8 cellular contexts compared by ENCODE assay signal in genomic region chr20:50512323-50512722, GRCh38. TPM values are rescaled to one million over a fixed set of nuclear protein-coding genes. Genes with fewer than 3 reads are reported as not detected.
DNase-seq lines count a peak whose midpoint lies in the region; ATAC-seq, FAIRE-seq and TF ChIP-seq lines count a peak whose summit lies in the region.

No MANE protein-coding gene starts in this region.

- CTCF ChIA-PET in endothelial cell of umbilical vein (lab: Charles Lee), result interaction anchor here (1.0 to 8.7 kb wide), 16 partner anchors 11 to 327 kb away, joined by 3 to 133 read pairs (median 10); no protein-coding TSS in a partner anchor

- ATAC-seq in GM21723 (IDR thresholded peaks at IDR 0.05; ENCODE audit: unreplicated experiment) (no peak), GM18858 (IDR thresholded peaks at IDR 0.05; ENCODE audit: unreplicated experiment) (no peak), HG02610 (IDR thresholded peaks at IDR 0.05; ENCODE audit: unreplicated experiment) (no peak)

- dilution Hi-C loops in endothelial cell of umbilical vein (cut with MboI; ENCODE audit: extremely low pct_ligation_motif_present, low sequenced_read_pairs), result no loop called here

- BruUV-seq in endothelial cell of umbilical vein (replicated peaks; lab: Mats Ljungman, UMichigan), result no TSS peak

- no peak for TF ChIP-seq POLR2A in Peyer's patch (IDR thresholded peaks at IDR 0.05)
- peak; percentile 23 for TF ChIP-seq POLR2A in endothelial cell of umbilical vein (IDR thresholded peaks at IDR 0.05; ENCODE audit: low read depth, low read length)
- no peak for TF ChIP-seq POLR2A in ovary (IDR thresholded peaks at IDR 0.05)

- POLR2A ChIA-PET in endothelial cell of umbilical vein (lab: Charles Lee), result interaction anchor here (0.6 to 2.6 kb wide), 5 partner anchors 28 to 373 kb away, joined by 5 to 17 read pairs (median 7); no protein-coding TSS in a partner anchor

- H3K4me2 ChIP-seq in DOHH2 (ENCODE audit: low read length) (peak overlapping the region; percentile 71), endothelial cell of umbilical vein (ENCODE audit: insufficient read depth, low read length) (peak overlapping the region; percentile 97)

- no peak for TF ChIP-seq CTCF in DOHH2 (IDR thresholded peaks at IDR 0.05; ENCODE audit: low read depth, low read length, poor library complexity, severe bottlenecking)
- TF ChIP-seq CTCF in Peyer's patch (IDR thresholded peaks at IDR 0.05), result no peak
- TF ChIP-seq CTCF in endothelial cell of umbilical vein (IDR thresholded peaks at IDR 0.05; ENCODE audit: extremely low read depth in 1 of 2, insufficient read depth in 1 of 2, low read depth in 1 of 2, low read length in 2 of 2), result no peak
- no peak for TF ChIP-seq CTCF in ovary (IDR thresholded peaks at IDR 0.05)

- H3F3A ChIP-seq in DOHH2 (ENCODE audit: control insufficient read depth, insufficient read depth), result peaks cover 10% of the 10 kb centered on the region; the same call in 1 of the 2 replicates

- H3K27me3 ChIP-seq in DOHH2 (ENCODE audit: control insufficient read depth, low read length) (no peaks in the 10 kb centered on the region), Peyer's patch (no peaks in the 10 kb centered on the region), endothelial cell of umbilical vein (ENCODE audit: control insufficient read depth in 2 of 2, insufficient read depth in 2 of 2, low read length in 2 of 2) (no peaks in the 10 kb centered on the region), ovary (no peaks in the 10 kb centered on the region), MG63 (no peaks in the 10 kb centered on the region)

- DNase-seq in Peyer's patch (no peak), endothelial cell of umbilical vein (ENCODE audit: low read depth, low spot score) (no peak), ovary (no peak), MG63 (no peak)

- no peaks in the 10 kb centered on the region for H3K9me1 ChIP-seq in endothelial cell of umbilical vein (replicated peaks; ENCODE audit: control insufficient read depth, extremely low read depth, insufficient read depth, low read length)

- WGBS in ovary, 3 donors, result 62 to 77% (median 64%) methylated on average over 1 of the region's 1 CpG

- H3K4me3 ChIP-seq in DOHH2 (ENCODE audit: low read length) (peak overlapping the region; percentile 74), Peyer's patch (peak overlapping the region in 3 of 4 donors; percentile 11 to 84 (median 12)), endothelial cell of umbilical vein (replicated peaks in 1 of 3; ENCODE audit: insufficient read depth in 1 of 3, low read depth in 1 of 3, low read length in 3 of 3) (peak overlapping the region; percentile 35 to 97 (median 88)), ovary (peak overlapping the region; percentile 3), MG63 (no peak overlapping the region; the same call in 1 of the 2 replicates)

- no peaks in the 10 kb centered on the region for H3K9me3 ChIP-seq in DOHH2 (ENCODE audit: control insufficient read depth, insufficient read depth, low read length)
- H3K9me3 ChIP-seq in Peyer's patch, result no peaks in the 10 kb centered on the region
- H3K9me3 ChIP-seq in endothelial cell of umbilical vein (replicated peaks; ENCODE audit: control insufficient read depth, insufficient read depth, low read length), result no peaks in the 10 kb centered on the region
- H3K9me3 ChIP-seq in ovary, result no peaks in the 10 kb centered on the region
- no peaks in the 10 kb centered on the region for H3K9me3 ChIP-seq in MG63

- H3K9ac ChIP-seq in endothelial cell of umbilical vein (replicated peaks; ENCODE audit: extremely low read depth, insufficient read depth, low read length), result peak overlapping the region; percentile 85

- TF ChIP-seq EP300 in ovary (IDR thresholded peaks at IDR 0.05), result no peak

- peaks cover 29% of the 10 kb centered on the region for H4K20me1 ChIP-seq in DOHH2 (ENCODE audit: control insufficient read depth, insufficient read depth, low read depth, low read length)
- no peaks in the 10 kb centered on the region for H4K20me1 ChIP-seq in endothelial cell of umbilical vein (replicated peaks; ENCODE audit: control insufficient read depth, extremely low read depth, insufficient read depth, low read length)

- intact Hi-C loops in endothelial cell of umbilical vein (cut with micrococcal nuclease), result no loop called here
- intact Hi-C loops in ovary (cut with DNase I), result loop anchor here in 1 of 4 donors (10.0 kb wide), 1 partner anchor 62 kb away; no protein-coding TSS in a partner anchor

- no peak for FAIRE-seq in endothelial cell of umbilical vein (lab: Jason Lieb, UNC)

- H2AFZ ChIP-seq in endothelial cell of umbilical vein (ENCODE audit: low read depth, low read length), result no peak overlapping the region

- H3K36me3 ChIP-seq in DOHH2 (ENCODE audit: control insufficient read depth, low read length) (peaks cover 2% of the 10 kb centered on the region; the same call in 1 of the 2 replicates), Peyer's patch (no peaks in the 10 kb centered on the region), endothelial cell of umbilical vein (ENCODE audit: control insufficient read depth in 2 of 2, extremely low read depth in 1 of 2, insufficient read depth in 2 of 2, low read length in 2 of 2) (peaks cover 0 to 2% of the 10 kb centered on the region in 2 experiments), ovary (no peaks in the 10 kb centered on the region), MG63 (peaks cover 3% of the 10 kb centered on the region; the same call in 1 of the 2 replicates)

- H3K79me2 ChIP-seq in DOHH2 (ENCODE audit: control insufficient read depth, low read length) (peaks cover 68% of the 10 kb centered on the region), endothelial cell of umbilical vein (ENCODE audit: control insufficient read depth, insufficient read depth, low read length) (peaks cover 69% of the 10 kb centered on the region)

- H3K27ac ChIP-seq in DOHH2 (ENCODE audit: low read depth, low read length), result no peak overlapping the region
- H3K27ac ChIP-seq in Peyer's patch, result peak overlapping the region in 3 of 4 donors; percentile 23 to 96 (median 61)
- H3K27ac ChIP-seq in endothelial cell of umbilical vein (ENCODE audit: insufficient read depth, low read depth, low read length), result peak overlapping the region; percentile 97
- H3K27ac ChIP-seq in ovary, result no peak overlapping the region

- H3K9me2 ChIP-seq in DOHH2 (replicated peaks; ENCODE audit: control insufficient read depth, low read length), result no peaks in the 10 kb centered on the region

- H3K4me1 ChIP-seq in DOHH2 (ENCODE audit: control insufficient read depth, low read length), result peaks cover 65% of the 10 kb centered on the region
- peaks cover 0 to 54% (median 19%) of the 10 kb centered on the region in 4 donors for H3K4me1 ChIP-seq in Peyer's patch
- H3K4me1 ChIP-seq in endothelial cell of umbilical vein (ENCODE audit: control insufficient read depth, extremely low read depth, insufficient read depth, low read length), result peaks cover 38% of the 10 kb centered on the region
- H3K4me1 ChIP-seq in ovary (ENCODE audit: insufficient read depth), result peaks cover 11% of the 10 kb centered on the region

TF ChIP-seq in endothelial cell of umbilical vein, 7 proteins besides CTCF, POLR2A, EP300 and RAD21:
- TF ChIP-seq POLR2AphosphoS5 (IDR thresholded peaks at IDR 0.05; ENCODE audit: insufficient read depth, low read depth, low read length), result no peak
- no peak for TF ChIP-seq EZH2 (IDR thresholded peaks at IDR 0.05; ENCODE audit: borderline replicate concordance, low read depth, low read length, severe bottlenecking)
- TF ChIP-seq, protein P1, sequence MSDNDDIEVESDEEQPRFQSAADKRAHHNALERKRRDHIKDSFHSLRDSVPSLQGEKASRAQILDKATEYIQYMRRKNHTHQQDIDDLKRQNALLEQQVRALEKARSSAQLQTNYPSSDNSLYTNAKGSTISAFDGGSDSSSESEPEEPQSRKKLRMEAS (IDR thresholded peaks at IDR 0.05; ENCODE audit: insufficient read depth, insufficient read length), result no peak
- TF ChIP-seq MYC (IDR thresholded peaks at IDR 0.05; ENCODE audit: low read depth, low read length), result no peak
- no peak for TF ChIP-seq JUN (IDR thresholded peaks at IDR 0.05; ENCODE audit: borderline replicate concordance, insufficient read depth, insufficient read length, low read depth)

RNA-seq across cellular contexts. Expression of gene PTPN1, which starts 2.1 kb away (rescaled TPM):
- 10 to 100 TPM; 13.8 to 40.4 (median 22.0) TPM for total RNA-seq in Peyer's patch
- 57.7 and 64.3 TPM in 2 replicates for total RNA-seq in endothelial cell of umbilical vein
- 38.9 and 41.1 TPM in 2 replicates for polyA plus RNA-seq in endothelial cell of umbilical vein
- 46.3 and 46.5 TPM in 2 replicates for polyA plus RNA-seq in endothelial cell of umbilical vein (2011; cell fraction: cytosol; rRNA removed)
- 67.9 and 82.7 TPM in 2 replicates for polyA plus RNA-seq in endothelial cell of umbilical vein (2011; cell fraction: nucleus; rRNA removed)
- 54.6 and 69.0 TPM in 2 replicates for polyA plus RNA-seq in endothelial cell of umbilical vein (2012)
- polyA minus RNA-seq in endothelial cell of umbilical vein, result 38.9 and 47.4 TPM in 2 replicates
- 14.3 TPM for polyA minus RNA-seq in endothelial cell of umbilical vein (2011; cell fraction: cytosol; rRNA and poly(A)+ RNA removed)
- polyA minus RNA-seq in endothelial cell of umbilical vein (2011; cell fraction: nucleus; rRNA and poly(A)+ RNA removed), result 40.9 and 46.0 TPM in 2 replicates
- total RNA-seq in ovary, result 10 to 100 TPM; 17.6 to 31.1 (median 26.6) TPM
- 10 to 100 TPM; 24.6 to 36.7 TPM for polyA plus RNA-seq in ovary
- 35.3 and 37.1 TPM in 2 replicates for total RNA-seq in MG63 (2014; rRNA removed; shearing (Covaris generic); ENCODE audit: low replicate concordance)

Comparison
In these comparisons a context has a peak if more than half of its experiments do, and no peak if none do; other contexts are left out.
1. H3K27ac ChIP-seq: peak in Peyer's patch (3 of 4) and endothelial cell of umbilical vein (single experiment); none in DOHH2 (single experiment) and ovary (0 of 2).